11 cellular contexts compared by ENCODE assay signal in genomic region chr2:42928161-42928691, GRCh38.
DNase-seq lines count a peak whose midpoint lies in the region; ATAC-seq and TF ChIP-seq lines count a peak whose summit lies in the region.
"Had no signal": no experiment of that assay in that cellular context is flagged by ENCODE, and none has a peak within 500 bp of the region (broad histone marks: within the 10 kb centered on the region; RNA-seq: fewer than 3 reads in every experiment).

No MANE protein-coding gene starts in this region.

- 27 to 30% methylated on average over 6 to 9 of the region's 9 CpGs for whole genome bisulfite sequencing in transverse colon (ENCODE audit: low coverage in 1 of 2), 2 donors

- peaks cover 7% of the 10 kb centered on the region for H3K27me3 Mint-ChIP-seq in brain
- no peaks in the 10 kb centered on the region for H3K27me3 Mint-ChIP-seq in mesothelial cell of epicardium (ENCODE audit: low read depth)
- H3K27me3 Mint-ChIP-seq in activated naive CD4-positive, alpha-beta T cell treated with anti-CD3 and anti-CD28 coated beads for 36 hours (ENCODE audit: low read depth) = no peaks in the 10 kb centered on the region
- H3K27me3 Mint-ChIP-seq: activated naive CD4-positive, alpha-beta T cell treated with anti-CD3 and anti-CD28 coated beads, Interleukin-2, amount 50 U/mL, for 24 hours had no signal

- H3K36me3 Mint-ChIP-seq in brain (no peaks in the 10 kb centered on the region), mesothelial cell of epicardium (no peaks in the 10 kb centered on the region)
- H3K36me3 Mint-ChIP-seq in activated naive CD4-positive, alpha-beta T cell treated with anti-CD3 and anti-CD28 coated beads, Interleukin-2, amount 50 U/mL, for 72 hours = no peaks in the 10 kb centered on the region
- no peaks in the 10 kb centered on the region for H3K36me3 Mint-ChIP-seq in activated naive CD4-positive, alpha-beta T cell treated with anti-CD3 and anti-CD28 coated beads for 36 hours (ENCODE audit: low read depth)
- H3K36me3 Mint-ChIP-seq: activated naive CD4-positive, alpha-beta T cell treated with anti-CD3 and anti-CD28 coated beads, Interleukin-2, amount 50 U/mL, for 24 hours; stimulated activated memory B cell treated with anti-CD40 and anti-IgM and Interleukin-4, amounts not matched to agents 10 μg/mL and 1 μg/mL and 100 μg/mL, for 72 hours had no signal

- H3K4me3 ChIP-seq in transverse colon = no peak overlapping the region

- no peak for TF ChIP-seq POLR2A in transverse colon (IDR thresholded peaks at IDR 0.05)

- H3K4me1 Mint-ChIP-seq in brain = peaks cover 93% of the 10 kb centered on the region
- peaks cover 91% of the 10 kb centered on the region for H3K4me1 Mint-ChIP-seq in mesothelial cell of epicardium
- H3K4me1 Mint-ChIP-seq in activated naive CD4-positive, alpha-beta T cell treated with anti-CD3 and anti-CD28 coated beads for 36 hours (ENCODE audit: low read depth) = no peaks in the 10 kb centered on the region
- H3K4me1 Mint-ChIP-seq: activated naive CD4-positive, alpha-beta T cell treated with anti-CD3 and anti-CD28 coated beads, Interleukin-2, amount 50 U/mL, for 24 hours had no signal

- in situ Hi-C loops in transverse colon (cut with MboI; ENCODE audit: low pct_ligation_motif_present in 1 of 4, low pct_unique_long_range_greater_than_20kb in 1 of 4, low sequenced_read_pairs in 3 of 4) = loop anchor here in 2 of 4 donors (25.0 kb wide), 1 partner anchor 91 kb away; no protein-coding TSS in a partner anchor

- DNase-seq in NCI-H146 treated with DMSO at 0.1 percent for 48 hours (lab: John Stamatoyannopoulos, UW; ENCODE audit: unreplicated experiment) = peak; percentile 91
- DNase-seq in mesothelial cell of epicardium (ENCODE audit: low spot score in 2 of 2, unreplicated experiment in 2 of 2) = no peak
- DNase-seq in transverse colon = peak; percentile 66
- DNase-seq in activated naive CD4-positive, alpha-beta T cell treated with anti-CD3 and anti-CD28 coated beads, Interleukin-2, amount 50 U/mL, for 72 hours (ENCODE audit: low spot score in 2 of 2) = no peak
- DNase-seq in nucleus accumbens (lab: John Stamatoyannopoulos, UW) = no peak
- no peak for DNase-seq in activated naive CD4-positive, alpha-beta T cell treated with anti-CD3 and anti-CD28 coated beads for 36 hours
- DNase-seq: DMS79 treated with DMSO at 0.1 percent for 48 hours, MV-4-11 had no signal

- no peaks in the 10 kb centered on the region for H3K9me3 ChIP-seq in transverse colon

- H3K4me3 Mint-ChIP-seq in brain = peak overlapping the region in 1 of 5 experiments; percentile 42
- no peak overlapping the region for H3K4me3 Mint-ChIP-seq in mesothelial cell of epicardium
- no peak overlapping the region for H3K4me3 Mint-ChIP-seq in activated naive CD4-positive, alpha-beta T cell treated with anti-CD3 and anti-CD28 coated beads for 36 hours
- H3K4me3 Mint-ChIP-seq: activated naive CD4-positive, alpha-beta T cell treated with anti-CD3 and anti-CD28 coated beads, Interleukin-2, amount 50 U/mL, for 24 hours; stimulated activated memory B cell treated with anti-CD40 and anti-IgM and Interleukin-4, amounts not matched to agents 10 μg/mL and 1 μg/mL and 100 μg/mL, for 72 hours had no signal

- H3K4me1 ChIP-seq in transverse colon = peaks cover 68 to 90% (median 84%) of the 10 kb centered on the region in 4 donors

- no peaks in the 10 kb centered on the region for H3K36me3 ChIP-seq in transverse colon

- CTCF ChIA-PET in activated naive CD4-positive, alpha-beta T cell treated with anti-CD3 and anti-CD28 coated beads for 36 hours (lab: Charles Lee) = interaction anchor here (1.5 to 2.0 kb wide), 2 partner anchors 18 to 19 kb away, joined by 3 to 9 read pairs; no protein-coding TSS in a partner anchor

- H3K9me3 Mint-ChIP-seq in brain (peaks cover 0 to 4% (median 0%) of the 10 kb centered on the region in 5 experiments), mesothelial cell of epicardium (no peaks in the 10 kb centered on the region)
- H3K9me3 Mint-ChIP-seq in activated naive CD4-positive, alpha-beta T cell treated with anti-CD3 and anti-CD28 coated beads, Interleukin-2, amount 50 U/mL, for 72 hours = no peaks in the 10 kb centered on the region
- H3K9me3 Mint-ChIP-seq in activated naive CD4-positive, alpha-beta T cell treated with anti-CD3 and anti-CD28 coated beads for 36 hours = no peaks in the 10 kb centered on the region
- H3K9me3 Mint-ChIP-seq: activated naive CD4-positive, alpha-beta T cell treated with anti-CD3 and anti-CD28 coated beads, Interleukin-2, amount 50 U/mL, for 24 hours; stimulated activated memory B cell treated with anti-CD40 and anti-IgM and Interleukin-4, amounts not matched to agents 10 μg/mL and 1 μg/mL and 100 μg/mL, for 72 hours had no signal

- no peak for TF ChIP-seq EP300 in transverse colon (IDR thresholded peaks at IDR 0.05; ENCODE audit: low read depth)

- no peak for ATAC-seq in activated naive CD4-positive, alpha-beta T cell treated with anti-CD3 and anti-CD28 coated beads, Interleukin-2, amount 50 U/mL, for 72 hours
- ATAC-seq: stimulated activated memory B cell treated with anti-CD40 and anti-IgM and Interleukin-4, amounts not matched to agents 10 μg/mL and 1 μg/mL and 100 μg/mL, for 72 hours had no signal

- H3K27me3 ChIP-seq in transverse colon = no peaks in the 10 kb centered on the region

- H3K27ac Mint-ChIP-seq in brain (peak overlapping the region in 4 of 5 experiments; percentile 41 to 100 (median 98)), mesothelial cell of epicardium (peak overlapping the region; percentile 99)
- H3K27ac Mint-ChIP-seq in activated naive CD4-positive, alpha-beta T cell treated with anti-CD3 and anti-CD28 coated beads, Interleukin-2, amount 50 U/mL, for 72 hours = no peak overlapping the region
- no peak overlapping the region for H3K27ac Mint-ChIP-seq in activated naive CD4-positive, alpha-beta T cell treated with anti-CD3 and anti-CD28 coated beads for 36 hours
- H3K27ac Mint-ChIP-seq: activated naive CD4-positive, alpha-beta T cell treated with anti-CD3 and anti-CD28 coated beads, Interleukin-2, amount 50 U/mL, for 24 hours; stimulated activated memory B cell treated with anti-CD40 and anti-IgM and Interleukin-4, amounts not matched to agents 10 μg/mL and 1 μg/mL and 100 μg/mL, for 72 hours had no signal

- intact Hi-C loops in transverse colon (cut with DNase I; ENCODE audit: low total_unique reads) = loop anchor here (10.0 kb wide), 1 partner anchor 93 kb away; no protein-coding TSS in a partner anchor
- intact Hi-C loops in activated naive CD4-positive, alpha-beta T cell treated with anti-CD3 and anti-CD28 coated beads for 36 hours (cut with micrococcal nuclease) = loop anchor here (5.0 kb wide), 1 partner anchor 101 kb away; no protein-coding TSS in a partner anchor

- H3K27ac ChIP-seq in transverse colon = peak overlapping the region; percentile 87 to 92 (median 88)

- TF ChIP-seq CTCF in brain (conservative IDR thresholded peaks at IDR 0.05) (no peak), mesothelial cell of epicardium (IDR thresholded peaks at IDR 0.05; ENCODE audit: unreplicated experiment) (no peak), transverse colon (IDR thresholded peaks at IDR 0.05) (no peak)

Comparison
In these comparisons a context has a peak if more than half of its experiments do, and no peak if none do; other contexts are left out.
1. DNase-seq: peak in NCI-H146 treated with DMSO at 0.1 percent for 48 hours (single experiment) and transverse colon (single experiment); none in mesothelial cell of epicardium (0 of 2), activated naive CD4-positive, alpha-beta T cell treated with anti-CD3 and anti-CD28 coated beads, Interleukin-2, amount 50 U/mL, for 72 hours (0 of 2), nucleus accumbens (0 of 56) and activated naive CD4-positive, alpha-beta T cell treated with anti-CD3 and anti-CD28 coated beads for 36 hours (single experiment).
2. H3K27ac Mint-ChIP-seq: peak in brain (4 of 5) and mesothelial cell of epicardium (single experiment); none in activated naive CD4-positive, alpha-beta T cell treated with anti-CD3 and anti-CD28 coated beads, Interleukin-2, amount 50 U/mL, for 72 hours (0 of 2) and activated naive CD4-positive, alpha-beta T cell treated with anti-CD3 and anti-CD28 coated beads for 36 hours (single experiment).